ENCODE assay signal across 9 cellular contexts in genomic region chr3:9769012-9769411, GRCh38. TPM values are rescaled to one million over a fixed set of nuclear protein-coding genes. Genes with fewer than 3 reads are reported as not detected.
A peak's percentile ranks its signal among the peaks of the same experiment; 100 is the strongest.
DNase-seq lines count a peak whose midpoint lies in the region; ATAC-seq and TF ChIP-seq lines count a peak whose summit lies in the region.
"Had no signal": no experiment of that assay in that cellular context is flagged by ENCODE, and none has a peak within 500 bp of the region (broad histone marks: within the 10 kb centered on the region; RNA-seq: fewer than 3 reads in every experiment).

No MANE protein-coding gene starts in this region.

- no peak overlapping the region for H3K27ac ChIP-seq in duodenal mucosa (ENCODE audit: low read depth, low read length)

- H3K27me3 Mint-ChIP-seq in natural killer cell treated with Interleukin-12 subunit alpha and Interleukin-12 subunit beta and Interleukin-15 and Interleukin-18, amount 100 ng/mL, for 72 hours: no peaks in the 10 kb centered on the region

- CTCF ChIA-PET in AG04449 (lab: Yijun Ruan, JAX): interaction anchor here (0.6 kb wide), 1 partner anchor 18 kb away, joined by 3 read pairs; no protein-coding TSS in a partner anchor

- H3K4me1 ChIP-seq in NT2/D1 (ENCODE audit: insufficient read depth, insufficient read length) (peaks cover 11% of the 10 kb centered on the region), duodenal mucosa (ENCODE audit: control insufficient read depth in 1 of 2, insufficient read depth in 2 of 2, low read length in 2 of 2) (peaks cover 32 to 33% of the 10 kb centered on the region in 2 donors)

- peak overlapping the region; percentile 28 to 75 for H3K27ac Mint-ChIP-seq in natural killer cell treated with Interleukin-12 subunit alpha and Interleukin-12 subunit beta and Interleukin-15 and Interleukin-18, amount 100 ng/mL, for 72 hours

- H3K4me3 ChIP-seq in AG04449 (ENCODE audit: low read depth, low read length) (peak overlapping the region; percentile 66), NT2/D1 (ENCODE audit: insufficient read length, low read depth) (peak overlapping the region; percentile 35), duodenal mucosa (ENCODE audit: low read depth in 1 of 2, low read length in 2 of 2) (peak overlapping the region; percentile 76 to 83)

- H3K9ac ChIP-seq in NT2/D1 (ENCODE audit: insufficient read length, low read depth) (peak overlapping the region; percentile 51), duodenal mucosa (ENCODE audit: low read depth in 1 of 2, low read length in 2 of 2) (peak overlapping the region; percentile 84 to 86)

- H3K36me3 ChIP-seq in NT2/D1 (ENCODE audit: insufficient read depth, insufficient read length, low read length): peaks cover 8% of the 10 kb centered on the region
- peaks cover 0 to 7% of the 10 kb centered on the region in 2 donors for H3K36me3 ChIP-seq in duodenal mucosa (ENCODE audit: control insufficient read depth in 1 of 2, insufficient read depth in 2 of 2, low read length in 2 of 2)

- H3K4me3 Mint-ChIP-seq in natural killer cell treated with Interleukin-12 subunit alpha and Interleukin-12 subunit beta and Interleukin-15 and Interleukin-18, amount 100 ng/mL, for 72 hours: peak overlapping the region; percentile 81

- no peaks in the 10 kb centered on the region for H3K9me3 Mint-ChIP-seq in natural killer cell treated with Interleukin-12 subunit alpha and Interleukin-12 subunit beta and Interleukin-15 and Interleukin-18, amount 100 ng/mL, for 72 hours

- POLR2A ChIA-PET in AG04449 (lab: Yijun Ruan, JAX): interaction anchor here (1.1 kb wide), 1 partner anchor 19 kb away, joined by 8 read pairs; the partner anchor contains the start of gene OGG1

- H3K9me3 ChIP-seq in NT2/D1 (ENCODE audit: insufficient read depth, low read length) (no peaks in the 10 kb centered on the region), duodenal mucosa (ENCODE audit: control insufficient read depth in 1 of 2, low read length in 2 of 2) (no peaks in the 10 kb centered on the region)

- ATAC-seq in natural killer cell treated with Interleukin-12 subunit alpha and Interleukin-12 subunit beta and Interleukin-15 and Interleukin-18, amount 100 ng/mL, for 72 hours: no peak
- ATAC-seq in GM21360 (IDR thresholded peaks at IDR 0.05; ENCODE audit: unreplicated experiment): no peak

- TF ChIP-seq CTCF in AG04449 (IDR thresholded peaks at IDR 0.05; ENCODE audit: insufficient read depth, low read length, missing control alignments): no peak

- DNase-seq in AG04449 (ENCODE audit: low read depth, low spot score): no peak
- no peak for DNase-seq in NT2/D1 (ENCODE audit: low read depth, low spot score)
- no peak for DNase-seq in natural killer cell treated with Interleukin-12 subunit alpha and Interleukin-12 subunit beta and Interleukin-15 and Interleukin-18, amount 100 ng/mL, for 72 hours (ENCODE audit: low spot score)
- DNase-seq in OCI-M2 (lab: John Stamatoyannopoulos, UW; ENCODE audit: unreplicated experiment): no peak
- DNase-seq in erythroblast (lab: John Stamatoyannopoulos, UW): no peak
- DNase-seq in kidney glomerular epithelial cell (lab: John Stamatoyannopoulos, UW): no peak
- DNase-seq: GF-D8 had no signal

- no peaks in the 10 kb centered on the region for H3K36me3 Mint-ChIP-seq in natural killer cell treated with Interleukin-12 subunit alpha and Interleukin-12 subunit beta and Interleukin-15 and Interleukin-18, amount 100 ng/mL, for 72 hours

- H3K4me1 Mint-ChIP-seq in natural killer cell treated with Interleukin-12 subunit alpha and Interleukin-12 subunit beta and Interleukin-15 and Interleukin-18, amount 100 ng/mL, for 72 hours (ENCODE audit: low read depth in 2 of 2): peaks cover 34 to 39% of the 10 kb centered on the region in 2 donors

- TF ChIP-seq POLR2A in erythroblast (IDR thresholded peaks at IDR 0.05; ENCODE audit: low read length): no peak

- peaks cover 13% of the 10 kb centered on the region for H3K27me3 ChIP-seq in NT2/D1 (ENCODE audit: insufficient read depth, insufficient read length)
- no peaks in the 10 kb centered on the region for H3K27me3 ChIP-seq in duodenal mucosa (ENCODE audit: control insufficient read depth in 1 of 2, insufficient read depth in 2 of 2, low read length in 2 of 2)

RNA-seq across cellular contexts. Expression of gene CAMK1, which starts 0.7 kb away (rescaled TPM):
- 10 to 100 TPM; 19.8 to 24.4 TPM for total RNA-seq in natural killer cell treated with Interleukin-12 subunit alpha and Interleukin-12 subunit beta and Interleukin-15 and Interleukin-18, amount 100 ng/mL, for 72 hours

RNA-seq across cellular contexts. Expression of gene OGG1, which starts 19.3 kb away (rescaled TPM):
- 10 to 100 TPM; 35.9 to 42.5 TPM for total RNA-seq in natural killer cell treated with Interleukin-12 subunit alpha and Interleukin-12 subunit beta and Interleukin-15 and Interleukin-18, amount 100 ng/mL, for 72 hours

RNA-seq across cellular contexts. Expression of gene TADA3, which starts 23.3 kb away (rescaled TPM):
- 10 to 100 TPM; 58.3 to 65.6 TPM for total RNA-seq in natural killer cell treated with Interleukin-12 subunit alpha and Interleukin-12 subunit beta and Interleukin-15 and Interleukin-18, amount 100 ng/mL, for 72 hours

RNA-seq across cellular contexts. Expression of gene ARPC4, which starts 23.9 kb away (rescaled TPM):
- total RNA-seq in natural killer cell treated with Interleukin-12 subunit alpha and Interleukin-12 subunit beta and Interleukin-15 and Interleukin-18, amount 100 ng/mL, for 72 hours: 100 to 1,000 TPM; 323 to 381 TPM

RNA-seq across cellular contexts. Expression of gene BRPF1, which starts 37.5 kb away (rescaled TPM):
- total RNA-seq in natural killer cell treated with Interleukin-12 subunit alpha and Interleukin-12 subunit beta and Interleukin-15 and Interleukin-18, amount 100 ng/mL, for 72 hours: 10 to 100 TPM; 51.9 to 62.3 TPM
